8 cellular contexts compared by ENCODE assay signal in the genomic region with DNA sequence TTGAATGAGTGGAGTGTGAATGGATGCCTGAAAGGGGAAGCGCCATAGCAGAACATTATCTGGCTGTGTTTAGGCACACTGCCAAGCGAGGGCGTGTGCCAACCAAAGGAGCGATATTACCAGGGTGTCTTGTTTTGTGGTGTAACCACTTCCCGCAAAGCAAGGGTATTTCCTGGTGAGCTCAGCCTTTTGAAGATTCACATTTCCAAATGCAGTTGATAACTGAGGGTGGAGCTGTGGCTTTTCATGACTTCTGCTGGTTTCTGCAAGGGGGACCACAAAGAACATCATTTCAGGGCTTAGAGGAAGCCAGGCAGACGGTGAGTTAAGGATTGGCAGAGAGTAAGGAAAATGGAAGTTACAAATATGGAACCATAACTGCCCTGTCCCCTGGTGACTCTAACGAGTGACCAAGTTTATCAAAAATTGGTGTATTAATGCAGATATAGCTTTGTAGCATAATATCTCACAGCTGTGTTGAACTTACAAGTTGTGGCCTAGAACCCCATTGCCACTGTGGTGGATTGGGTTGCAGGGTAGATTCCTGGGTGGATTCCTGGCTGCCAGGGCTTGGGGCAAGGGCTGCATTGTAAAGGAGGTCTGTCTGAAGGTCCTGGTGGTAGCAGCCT.
DNase-seq lines count a peak whose midpoint lies in the region; ATAC-seq and TF ChIP-seq lines count a peak whose summit lies in the region.

No MANE protein-coding gene starts in this region.

- DNase-seq in DMS 273 (lab: John Stamatoyannopoulos, UW; ENCODE audit: unreplicated experiment) (peak; percentile 76), GOT3 (lab: John Stamatoyannopoulos, UW) (peak; percentile 6), NCI-H2081 (lab: John Stamatoyannopoulos, UW) (peak; percentile 70 to 84), choroid plexus epithelial cell (ENCODE audit: low read depth) (peak; percentile 61), naive B cell (peak; percentile 81), testis (peak; percentile 58)
- peak; percentile 66 to 74 for DNase-seq in activated CD4-positive, alpha-beta T cell treated with anti-CD3 and anti-CD28 coated beads for 24 hours (ENCODE audit: low read depth in 2 of 2)

- H3K36me3 Mint-ChIP-seq in naive B cell: peaks cover 11 to 40% of the 10 kb centered on the region in 2 donors

- H3K4me3 Mint-ChIP-seq in naive B cell: peak overlapping the region in 6 of 8 donors; percentile 54 to 82 (median 67)

- no peaks in the 10 kb centered on the region for H3K27me3 ChIP-seq in testis

- WGBS in testis, 2 donors: 68 to 77% methylated on average over 7 of the region's 7 CpGs

- no peaks in the 10 kb centered on the region for H3K9me3 ChIP-seq in testis

- H3K9me3 Mint-ChIP-seq in naive B cell: peaks cover 0 to 11% (median 4%) of the 10 kb centered on the region in 7 donors

- peak overlapping the region; percentile 54 to 85 (median 74) for H3K27ac Mint-ChIP-seq in naive B cell

- no peaks in the 10 kb centered on the region for H3K36me3 ChIP-seq in testis (ENCODE audit: low read depth, missing control alignments)

- TF ChIP-seq CTCF in choroid plexus epithelial cell (conservative IDR thresholded peaks at IDR 0.05; ENCODE audit: low read depth, low read length): peak; percentile 2
- no peak for TF ChIP-seq CTCF in testis (IDR thresholded peaks at IDR 0.05)

- ATAC-seq in naive B cell (ENCODE audit: low read depth in 2 of 2): peak; percentile 98
- no peak for ATAC-seq in HG02852 (IDR thresholded peaks at IDR 0.05; ENCODE audit: unreplicated experiment)

- H3K27ac ChIP-seq in testis: no peak overlapping the region

- H3K4me3 ChIP-seq in choroid plexus epithelial cell (ENCODE audit: low read depth, low read length) (no peak overlapping the region), testis (no peak overlapping the region)

- peaks cover 5 to 21% (median 19%) of the 10 kb centered on the region in 3 donors for H3K27me3 Mint-ChIP-seq in naive B cell

- TF ChIP-seq POLR2A in testis (IDR thresholded peaks at IDR 0.05): no peak

- peaks cover 33 to 51% (median 42%) of the 10 kb centered on the region in 3 donors for H3K4me1 Mint-ChIP-seq in naive B cell

- peaks cover 21% of the 10 kb centered on the region for H3K4me1 ChIP-seq in testis

- intact Hi-C loops in testis (cut with DNase I; ENCODE audit: low total_unique reads): no loop called here

Comparison
In these comparisons a context has a peak if more than half of its experiments do, and no peak if none do; other contexts are left out.
1. DNase-seq: peak in every context shown above with its lines; median percentile 81 in naive B cell; 77 in NCI-H2081; 76 in DMS 273; 70 in activated CD4-positive, alpha-beta T cell treated with anti-CD3 and anti-CD28 coated beads for 24 hours; 61 in choroid plexus epithelial cell; 58 in testis; 6 in GOT3.